8 cellular contexts compared by ENCODE assay signal in genomic region chr13:48585456-48585840, GRCh38. TPM values are rescaled to one million over a fixed set of nuclear protein-coding genes. Genes with fewer than 3 reads are reported as not detected.
A peak's percentile ranks its signal among the peaks of the same experiment; 100 is the strongest.
DNase-seq lines count a peak whose midpoint lies in the region; ATAC-seq and TF ChIP-seq lines count a peak whose summit lies in the region.

No MANE protein-coding gene starts in this region.

- H2BK12ac ChIP-seq in neuronal stem cell (ENCODE audit: low read length) = no peak overlapping the region

- no peak overlapping the region for H2AFZ ChIP-seq in neuronal stem cell (ENCODE audit: low read length)

- H2BK5ac ChIP-seq in neuronal stem cell (ENCODE audit: low read length) = no peak overlapping the region

- H3K4me2 ChIP-seq in neuronal stem cell (ENCODE audit: insufficient read depth, low read length, poor library complexity, severe bottlenecking) = no peak overlapping the region

- peaks cover 0 to 10% of the 10 kb centered on the region in 2 donors for H3K4me1 ChIP-seq in neuronal stem cell (ENCODE audit: control insufficient read depth in 2 of 2, insufficient read depth in 1 of 2, low read depth in 1 of 2, low read length in 2 of 2)

- no peaks in the 10 kb centered on the region for H3K9me3 ChIP-seq in neuronal stem cell (replicated peaks in 1 of 2; ENCODE audit: control insufficient read depth in 2 of 2, insufficient read depth in 1 of 2, low read depth in 1 of 2, low read length in 2 of 2)

- H2BK120ac ChIP-seq in neuronal stem cell (ENCODE audit: low read depth, low read length) = no peak overlapping the region

- ATAC-seq in HG02610 (IDR thresholded peaks at IDR 0.05; ENCODE audit: unreplicated experiment) = no peak

- H2AK5ac ChIP-seq in neuronal stem cell (ENCODE audit: low read depth, low read length) = no peak overlapping the region

- no peaks in the 10 kb centered on the region for H3K36me3 ChIP-seq in neuronal stem cell (replicated peaks in 1 of 2; ENCODE audit: control insufficient read depth in 2 of 2, insufficient read depth in 2 of 2, low read length in 2 of 2)

- H2BK15ac ChIP-seq in neuronal stem cell (ENCODE audit: low read length) = no peak overlapping the region

- no peak overlapping the region for H3K4ac ChIP-seq in neuronal stem cell (ENCODE audit: low read length)

- no CpG with 5 or more reads among the region's 2 CpGs for WGBS in neuronal stem cell (ENCODE audit: extremely low coverage in 2 of 2, insufficient read length in 2 of 2, insufficient replicate concordance in 1 of 2), 2 donors

- H4K8ac ChIP-seq in neuronal stem cell (ENCODE audit: low read depth, low read length) = no peak overlapping the region

- H3K18ac ChIP-seq in neuronal stem cell (ENCODE audit: low read length) = no peak overlapping the region

- H3K27ac ChIP-seq in neuronal stem cell (replicated peaks; ENCODE audit: low read length) = peak overlapping the region; percentile 94

- no peaks in the 10 kb centered on the region for H3K27me3 ChIP-seq in neuronal stem cell (ENCODE audit: control insufficient read depth in 3 of 3, insufficient read depth in 3 of 3, low read depth in 1 of 3, low read length in 3 of 3)

- H4K91ac ChIP-seq in neuronal stem cell (ENCODE audit: low read depth, low read length, poor library complexity) = no peak overlapping the region

- H3K79me1 ChIP-seq in neuronal stem cell (ENCODE audit: low read depth, low read length) = no peaks in the 10 kb centered on the region

- no peak overlapping the region for H3K23ac ChIP-seq in neuronal stem cell (ENCODE audit: low read depth, low read length, poor library complexity)

- no peak overlapping the region for H3K14ac ChIP-seq in neuronal stem cell (ENCODE audit: low read length)

- DNase-seq in ELR (ENCODE audit: low read depth) = peak; percentile 44
- peak; percentile 67 for DNase-seq in NCI-H2196 (lab: John Stamatoyannopoulos, UW; ENCODE audit: unreplicated experiment)
- DNase-seq in fibroblast of mammary gland (ENCODE audit: low read depth) = peak; percentile 39
- DNase-seq in neuronal stem cell (ENCODE audit: low spot score) = peak; percentile 43
- no peak for DNase-seq in GM19240 (ENCODE audit: insufficient read length, low spot score)
- no peak for DNase-seq in stimulated activated CD8-positive, alpha-beta memory T cell treated with anti-CD3 and anti-CD28 coated beads, Interleukin-4, amount 100 ng/mL, for 48 hours
- DNase-seq in NCI-H524 treated with DMSO at 0.1 percent for 48 hours (lab: John Stamatoyannopoulos, UW) = no peak

- no peak for TF ChIP-seq CTCF in fibroblast of mammary gland (conservative IDR thresholded peaks at IDR 0.05; ENCODE audit: control insufficient read depth, insufficient read depth, low read depth, low read length)

- H3K9ac ChIP-seq in neuronal stem cell (ENCODE audit: low read depth, low read length, poor library complexity) = no peak overlapping the region

- H3K4me3 ChIP-seq in fibroblast of mammary gland (ENCODE audit: control insufficient read depth, low read depth, low read length) (no peak overlapping the region), neuronal stem cell (ENCODE audit: low read length in 2 of 2) (no peak overlapping the region)

RNA-seq across cellular contexts. Expression of gene RCBTB2, which starts 52.6 kb away (rescaled TPM):
- 17.5 TPM for polyA plus RNA-seq in neuronal stem cell (2013, experiment 1 of 2)
- 17.4 TPM for polyA plus RNA-seq in neuronal stem cell (2013, experiment 2 of 2)

Comparison
In these comparisons a context has a peak if more than half of its experiments do, and no peak if none do; other contexts are left out.
1. DNase-seq: peak in ELR (single experiment), NCI-H2196 (single experiment), fibroblast of mammary gland (single experiment) and neuronal stem cell (single experiment); none in GM19240 (single experiment), stimulated activated CD8-positive, alpha-beta memory T cell treated with anti-CD3 and anti-CD28 coated beads, Interleukin-4, amount 100 ng/mL, for 48 hours (single experiment) and NCI-H524 treated with DMSO at 0.1 percent for 48 hours (single experiment).